In the genomic region with DNA sequence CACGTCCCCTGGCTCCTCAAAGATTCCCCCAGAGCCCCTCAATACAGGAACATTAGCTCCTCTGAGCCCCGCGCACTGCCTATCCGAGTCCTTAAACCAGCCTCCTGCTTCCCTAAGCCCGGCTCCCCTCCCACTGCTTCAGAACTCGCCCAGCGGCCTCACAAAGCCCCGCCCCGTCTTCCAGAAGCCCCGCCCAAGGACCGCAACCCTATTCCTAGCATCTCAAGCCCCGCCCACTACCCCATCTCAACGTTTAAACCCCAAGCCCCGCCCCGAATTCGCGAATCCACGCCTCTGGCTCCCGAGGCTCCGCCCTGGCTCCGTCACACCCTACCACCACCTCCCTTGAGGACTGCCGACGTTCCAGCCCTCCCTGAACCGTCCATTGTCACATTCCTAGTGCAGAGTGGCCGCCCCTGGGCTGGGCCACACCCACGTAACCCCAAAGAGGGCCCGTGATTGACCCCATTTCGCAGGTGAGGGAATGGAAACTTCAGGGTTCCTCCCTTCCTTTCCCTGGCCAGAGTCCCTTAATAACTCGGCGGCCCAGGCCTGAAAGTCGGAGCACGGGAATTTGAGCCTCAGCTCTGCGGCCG, we compare ENCODE assay signal across 1 cellular context.
A peak's percentile ranks its signal among the peaks of the same experiment; 100 is the strongest.
TF ChIP-seq lines count a peak whose summit lies in the region.

No MANE protein-coding gene starts in this region.

TF ChIP-seq in HepG2, 621 proteins besides CTCF, POLR2A, EP300 and RAD21 (continued from another document and continues in another):
- TF ChIP-seq, protein P1, sequence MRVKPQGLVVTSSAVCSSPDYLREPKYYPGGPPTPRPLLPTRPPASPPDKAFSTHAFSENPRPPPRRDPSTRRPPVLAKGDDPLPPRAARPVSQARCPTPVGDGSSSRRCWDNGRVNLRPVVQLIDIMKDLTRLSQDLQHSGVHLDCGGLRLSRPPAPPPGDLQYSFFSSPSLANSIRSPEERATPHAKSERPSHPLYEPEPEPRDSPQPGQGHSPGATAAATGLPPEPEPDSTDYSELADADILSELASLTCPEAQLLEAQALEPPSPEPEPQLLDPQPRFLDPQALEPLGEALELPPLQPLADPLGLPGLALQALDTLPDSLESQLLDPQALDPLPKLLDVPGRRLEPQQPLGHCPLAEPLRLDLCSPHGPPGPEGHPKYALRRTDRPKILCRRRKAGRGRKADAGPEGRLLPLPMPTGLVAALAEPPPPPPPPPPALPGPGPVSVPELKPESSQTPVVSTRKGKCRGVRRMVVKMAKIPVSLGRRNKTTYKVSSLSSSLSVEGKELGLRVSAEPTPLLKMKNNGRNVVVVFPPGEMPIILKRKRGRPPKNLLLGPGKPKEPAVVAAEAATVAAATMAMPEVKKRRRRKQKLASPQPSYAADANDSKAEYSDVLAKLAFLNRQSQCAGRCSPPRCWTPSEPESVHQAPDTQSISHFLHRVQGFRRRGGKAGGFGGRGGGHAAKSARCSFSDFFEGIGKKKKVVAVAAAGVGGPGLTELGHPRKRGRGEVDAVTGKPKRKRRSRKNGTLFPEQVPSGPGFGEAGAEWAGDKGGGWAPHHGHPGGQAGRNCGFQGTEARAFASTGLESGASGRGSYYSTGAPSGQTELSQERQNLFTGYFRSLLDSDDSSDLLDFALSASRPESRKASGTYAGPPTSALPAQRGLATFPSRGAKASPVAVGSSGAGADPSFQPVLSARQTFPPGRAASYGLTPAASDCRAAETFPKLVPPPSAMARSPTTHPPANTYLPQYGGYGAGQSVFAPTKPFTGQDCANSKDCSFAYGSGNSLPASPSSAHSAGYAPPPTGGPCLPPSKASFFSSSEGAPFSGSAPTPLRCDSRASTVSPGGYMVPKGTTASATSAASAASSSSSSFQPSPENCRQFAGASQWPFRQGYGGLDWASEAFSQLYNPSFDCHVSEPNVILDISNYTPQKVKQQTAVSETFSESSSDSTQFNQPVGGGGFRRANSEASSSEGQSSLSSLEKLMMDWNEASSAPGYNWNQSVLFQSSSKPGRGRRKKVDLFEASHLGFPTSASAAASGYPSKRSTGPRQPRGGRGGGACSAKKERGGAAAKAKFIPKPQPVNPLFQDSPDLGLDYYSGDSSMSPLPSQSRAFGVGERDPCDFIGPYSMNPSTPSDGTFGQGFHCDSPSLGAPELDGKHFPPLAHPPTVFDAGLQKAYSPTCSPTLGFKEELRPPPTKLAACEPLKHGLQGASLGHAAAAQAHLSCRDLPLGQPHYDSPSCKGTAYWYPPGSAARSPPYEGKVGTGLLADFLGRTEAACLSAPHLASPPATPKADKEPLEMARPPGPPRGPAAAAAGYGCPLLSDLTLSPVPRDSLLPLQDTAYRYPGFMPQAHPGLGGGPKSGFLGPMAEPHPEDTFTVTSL (CRISPR knock-in tag; IDR thresholded peaks at IDR 0.05; ENCODE audit: borderline replicate concordance) = no peak
- TF ChIP-seq RFXANK (CRISPR knock-in tag; IDR thresholded peaks at IDR 0.05) = no peak
- TF ChIP-seq, protein P2, sequence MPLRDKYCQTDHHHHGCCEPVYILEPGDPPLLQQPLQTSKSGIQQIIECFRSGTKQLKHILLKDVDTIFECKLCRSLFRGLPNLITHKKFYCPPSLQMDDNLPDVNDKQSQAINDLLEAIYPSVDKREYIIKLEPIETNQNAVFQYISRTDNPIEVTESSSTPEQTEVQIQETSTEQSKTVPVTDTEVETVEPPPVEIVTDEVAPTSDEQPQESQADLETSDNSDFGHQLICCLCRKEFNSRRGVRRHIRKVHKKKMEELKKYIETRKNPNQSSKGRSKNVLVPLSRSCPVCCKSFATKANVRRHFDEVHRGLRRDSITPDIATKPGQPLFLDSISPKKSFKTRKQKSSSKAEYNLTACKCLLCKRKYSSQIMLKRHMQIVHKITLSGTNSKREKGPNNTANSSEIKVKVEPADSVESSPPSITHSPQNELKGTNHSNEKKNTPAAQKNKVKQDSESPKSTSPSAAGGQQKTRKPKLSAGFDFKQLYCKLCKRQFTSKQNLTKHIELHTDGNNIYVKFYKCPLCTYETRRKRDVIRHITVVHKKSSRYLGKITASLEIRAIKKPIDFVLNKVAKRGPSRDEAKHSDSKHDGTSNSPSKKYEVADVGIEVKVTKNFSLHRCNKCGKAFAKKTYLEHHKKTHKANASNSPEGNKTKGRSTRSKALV (CRISPR knock-in tag; IDR thresholded peaks at IDR 0.05) = no peak
- TF ChIP-seq ZNF501 (CRISPR knock-in tag; IDR thresholded peaks at IDR 0.05) = peak; percentile 93
- no peak for TF ChIP-seq ZNF616 (CRISPR knock-in tag; IDR thresholded peaks at IDR 0.05; ENCODE audit: low read depth)
- no peak; the same call in 1 of the 2 replicates for TF ChIP-seq SATB2 (CRISPR knock-in tag; IDR thresholded peaks at IDR 0.05)
- no peak for TF ChIP-seq TCF12 (IDR thresholded peaks at IDR 0.05)
- no peak for TF ChIP-seq TCF12 (CRISPR knock-in tag; IDR thresholded peaks at IDR 0.05)
- TF ChIP-seq NAIF1 (CRISPR knock-in tag; IDR thresholded peaks at IDR 0.05; ENCODE audit: borderline replicate concordance) = peak; percentile 62; the same call in 1 of the 2 replicates
- TF ChIP-seq TAF1 (CRISPR knock-in tag; IDR thresholded peaks at IDR 0.05) = peak; percentile 41
- peak; percentile 19; the same call in 1 of the 2 replicates for TF ChIP-seq ZNF747 (CRISPR knock-in tag; IDR thresholded peaks at IDR 0.05; ENCODE audit: borderline replicate concordance)
- peak; percentile 89 for TF ChIP-seq ZSCAN22 (CRISPR knock-in tag; IDR thresholded peaks at IDR 0.05)
- TF ChIP-seq, protein P3, sequence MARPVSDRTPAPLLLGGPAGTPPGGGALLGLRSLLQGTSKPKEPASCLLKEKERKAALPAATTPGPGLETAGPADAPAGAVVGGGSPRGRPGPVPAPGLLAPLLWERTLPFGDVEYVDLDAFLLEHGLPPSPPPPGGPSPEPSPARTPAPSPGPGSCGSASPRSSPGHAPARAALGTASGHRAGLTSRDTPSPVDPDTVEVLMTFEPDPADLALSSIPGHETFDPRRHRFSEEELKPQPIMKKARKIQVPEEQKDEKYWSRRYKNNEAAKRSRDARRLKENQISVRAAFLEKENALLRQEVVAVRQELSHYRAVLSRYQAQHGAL (CRISPR knock-in tag; IDR thresholded peaks at IDR 0.05; ENCODE audit: not compliant biosample characterization) = no peak
- TF ChIP-seq NR3C1 (CRISPR knock-in tag; IDR thresholded peaks at IDR 0.05) = no peak
- no peak for TF ChIP-seq MIER3 (CRISPR knock-in tag; IDR thresholded peaks at IDR 0.05; ENCODE audit: borderline replicate concordance)
- TF ChIP-seq, protein P4, sequence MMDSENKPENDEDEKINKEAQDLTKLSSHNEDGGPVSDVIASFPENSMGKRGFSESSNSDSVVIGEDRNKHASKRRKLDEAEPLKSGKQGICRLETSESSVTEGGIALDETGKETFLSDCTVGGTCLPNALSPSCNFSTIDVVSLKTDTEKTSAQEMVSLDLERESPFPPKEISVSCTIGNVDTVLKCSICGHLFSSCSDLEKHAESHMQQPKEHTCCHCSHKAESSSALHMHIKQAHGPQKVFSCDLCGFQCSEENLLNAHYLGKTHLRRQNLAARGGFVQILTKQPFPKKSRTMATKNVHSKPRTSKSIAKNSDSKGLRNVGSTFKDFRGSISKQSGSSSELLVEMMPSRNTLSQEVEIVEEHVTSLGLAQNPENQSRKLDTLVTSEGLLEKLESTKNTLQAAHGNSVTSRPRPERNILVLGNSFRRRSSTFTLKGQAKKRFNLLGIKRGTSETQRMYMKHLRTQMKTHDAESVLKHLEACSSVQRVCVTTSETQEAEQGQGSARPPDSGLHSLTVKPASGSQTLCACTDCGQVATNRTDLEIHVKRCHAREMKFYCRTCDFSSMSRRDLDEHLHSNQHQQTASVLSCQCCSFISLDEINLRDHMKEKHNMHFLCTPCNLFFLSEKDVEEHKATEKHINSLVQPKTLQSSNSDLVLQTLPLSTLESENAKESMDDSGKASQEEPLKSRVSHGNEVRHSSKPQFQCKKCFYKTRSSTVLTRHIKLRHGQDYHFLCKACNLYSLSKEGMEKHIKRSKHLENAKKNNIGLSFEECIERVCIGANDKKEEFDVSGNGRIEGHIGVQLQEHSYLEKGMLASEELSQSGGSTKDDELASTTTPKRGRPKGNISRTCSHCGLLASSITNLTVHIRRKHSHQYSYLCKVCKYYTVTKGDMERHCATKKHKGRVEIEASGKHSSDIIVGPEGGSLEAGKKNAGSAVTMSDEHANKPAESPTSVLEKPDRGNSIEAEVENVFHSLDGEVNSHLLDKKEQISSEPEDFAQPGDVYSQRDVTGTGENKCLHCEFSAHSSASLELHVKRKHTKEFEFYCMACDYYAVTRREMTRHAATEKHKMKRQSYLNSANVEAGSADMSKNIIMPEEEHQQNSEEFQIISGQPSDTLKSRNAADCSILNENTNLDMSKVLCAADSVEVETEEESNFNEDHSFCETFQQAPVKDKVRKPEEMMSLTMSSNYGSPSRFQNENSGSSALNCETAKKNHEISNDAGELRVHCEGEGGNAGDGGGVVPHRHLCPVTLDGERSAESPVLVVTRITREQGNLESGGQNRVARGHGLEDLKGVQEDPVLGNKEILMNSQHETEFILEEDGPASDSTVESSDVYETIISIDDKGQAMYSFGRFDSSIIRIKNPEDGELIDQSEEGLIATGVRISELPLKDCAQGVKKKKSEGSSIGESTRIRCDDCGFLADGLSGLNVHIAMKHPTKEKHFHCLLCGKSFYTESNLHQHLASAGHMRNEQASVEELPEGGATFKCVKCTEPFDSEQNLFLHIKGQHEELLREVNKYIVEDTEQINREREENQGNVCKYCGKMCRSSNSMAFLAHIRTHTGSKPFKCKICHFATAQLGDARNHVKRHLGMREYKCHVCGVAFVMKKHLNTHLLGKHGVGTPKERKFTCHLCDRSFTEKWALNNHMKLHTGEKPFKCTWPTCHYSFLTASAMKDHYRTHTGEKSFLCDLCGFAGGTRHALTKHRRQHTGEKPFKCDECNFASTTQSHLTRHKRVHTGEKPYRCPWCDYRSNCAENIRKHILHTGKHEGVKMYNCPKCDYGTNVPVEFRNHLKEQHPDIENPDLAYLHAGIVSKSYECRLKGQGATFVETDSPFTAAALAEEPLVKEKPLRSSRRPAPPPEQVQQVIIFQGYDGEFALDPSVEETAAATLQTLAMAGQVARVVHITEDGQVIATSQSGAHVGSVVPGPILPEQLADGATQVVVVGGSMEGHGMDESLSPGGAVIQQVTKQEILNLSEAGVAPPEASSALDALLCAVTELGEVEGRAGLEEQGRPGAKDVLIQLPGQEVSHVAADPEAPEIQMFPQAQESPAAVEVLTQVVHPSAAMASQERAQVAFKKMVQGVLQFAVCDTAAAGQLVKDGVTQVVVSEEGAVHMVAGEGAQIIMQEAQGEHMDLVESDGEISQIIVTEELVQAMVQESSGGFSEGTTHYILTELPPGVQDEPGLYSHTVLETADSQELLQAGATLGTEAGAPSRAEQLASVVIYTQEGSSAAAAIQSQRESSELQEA (CRISPR knock-in tag; IDR thresholded peaks at IDR 0.05; ENCODE audit: not compliant biosample characterization) = no peak
- no peak for TF ChIP-seq DNMT3B (CRISPR knock-in tag; conservative IDR thresholded peaks at IDR 0.05)
- peak; percentile 94 for TF ChIP-seq DR1 (CRISPR knock-in tag; IDR thresholded peaks at IDR 0.05)
- TF ChIP-seq, protein P5, sequence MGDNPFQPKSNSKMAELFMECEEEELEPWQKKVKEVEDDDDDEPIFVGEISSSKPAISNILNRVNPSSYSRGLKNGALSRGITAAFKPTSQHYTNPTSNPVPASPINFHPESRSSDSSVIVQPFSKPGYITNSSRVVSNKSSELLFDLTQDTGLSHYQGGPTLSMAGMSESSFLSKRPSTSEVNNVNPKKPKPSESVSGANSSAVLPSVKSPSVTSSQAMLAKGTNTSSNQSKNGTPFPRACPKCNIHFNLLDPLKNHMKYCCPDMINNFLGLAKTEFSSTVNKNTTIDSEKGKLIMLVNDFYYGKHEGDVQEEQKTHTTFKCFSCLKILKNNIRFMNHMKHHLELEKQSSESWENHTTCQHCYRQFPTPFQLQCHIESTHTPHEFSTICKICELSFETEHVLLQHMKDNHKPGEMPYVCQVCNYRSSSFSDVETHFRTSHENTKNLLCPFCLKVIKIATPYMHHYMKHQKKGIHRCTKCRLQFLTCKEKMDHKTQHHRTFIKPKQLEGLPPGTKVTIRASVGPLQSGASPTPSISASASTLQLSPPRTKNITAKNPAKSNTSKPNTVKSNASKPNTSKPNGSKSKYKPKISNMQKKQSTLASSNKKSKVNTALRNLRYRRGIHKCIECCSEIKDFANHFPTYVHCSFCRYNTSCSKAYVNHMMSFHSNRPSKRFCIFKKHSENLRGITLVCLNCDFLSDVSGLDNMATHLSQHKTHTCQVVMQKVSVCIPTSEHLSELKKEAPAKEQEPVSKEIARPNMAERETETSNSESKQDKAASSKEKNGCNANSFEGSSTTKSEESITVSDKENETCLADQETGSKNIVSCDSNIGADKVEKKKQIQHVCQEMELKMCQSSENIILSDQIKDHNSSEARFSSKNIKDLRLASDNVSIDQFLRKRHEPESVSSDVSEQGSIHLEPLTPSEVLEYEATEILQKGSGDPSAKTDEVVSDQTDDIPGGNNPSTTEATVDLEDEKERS (CRISPR knock-in tag; IDR thresholded peaks at IDR 0.05) = peak; percentile 67; the same call in 1 of the 2 replicates
- no peak for TF ChIP-seq ZNF136 (CRISPR knock-in tag; IDR thresholded peaks at IDR 0.05; ENCODE audit: low read depth)
- TF ChIP-seq SOX5 (CRISPR knock-in tag; IDR thresholded peaks at IDR 0.05; ENCODE audit: borderline replicate concordance) = 0 out of 2 replicates have a peak, but pooled peaks have one; percentile 47
- no peak for TF ChIP-seq CBFB (CRISPR knock-in tag; IDR thresholded peaks at IDR 0.05)
- TF ChIP-seq RELA (CRISPR knock-in tag; IDR thresholded peaks at IDR 0.05) = no peak
- TF ChIP-seq ZNF12 (CRISPR knock-in tag; IDR thresholded peaks at IDR 0.05) = no peak
- no peak for TF ChIP-seq LCORL (IDR thresholded peaks at IDR 0.05)
- TF ChIP-seq LCORL (CRISPR knock-in tag; IDR thresholded peaks at IDR 0.05) = peak; percentile 56
- peak; percentile 7 for TF ChIP-seq XRCC5 (optimal IDR thresholded peaks at IDR 0.05; ENCODE audit: low read length)
- TF ChIP-seq ZNF788 (CRISPR knock-in tag; IDR thresholded peaks at IDR 0.05; ENCODE audit: borderline replicate concordance) = 0 out of 2 replicates have a peak, but pooled peaks have one; percentile 14
- TF ChIP-seq TOE1 (CRISPR knock-in tag; IDR thresholded peaks at IDR 0.05) = no peak
- TF ChIP-seq, protein P6, sequence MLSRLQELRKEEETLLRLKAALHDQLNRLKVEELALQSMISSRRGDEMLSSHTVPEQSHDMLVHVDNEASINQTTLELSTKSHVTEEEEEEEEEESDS (CRISPR knock-in tag; IDR thresholded peaks at IDR 0.05; ENCODE audit: borderline replicate concordance) = no peak
- TF ChIP-seq ZSCAN30 (CRISPR knock-in tag; IDR thresholded peaks at IDR 0.05) = no peak
- TF ChIP-seq KAT8 (CRISPR knock-in tag; IDR thresholded peaks at IDR 0.05) = 0 out of 2 replicates have a peak, but pooled peaks have one; percentile 12
- no peak for TF ChIP-seq ZNF749 (CRISPR knock-in tag; IDR thresholded peaks at IDR 0.05; ENCODE audit: borderline replicate concordance)
- TF ChIP-seq ZNF572 (CRISPR knock-in tag; IDR thresholded peaks at IDR 0.05) = peak; percentile 83; the same call in 1 of the 2 replicates
- TF ChIP-seq ZNF773 (CRISPR knock-in tag; IDR thresholded peaks at IDR 0.05; ENCODE audit: borderline replicate concordance) = no peak
- TF ChIP-seq KLF13 (CRISPR knock-in tag; IDR thresholded peaks at IDR 0.05) = no peak
- no peak for TF ChIP-seq ZNF326 (CRISPR knock-in tag; IDR thresholded peaks at IDR 0.05; ENCODE audit: borderline replicate concordance)
- no peak for TF ChIP-seq KLF11 (CRISPR knock-in tag; IDR thresholded peaks at IDR 0.05)
- TF ChIP-seq, protein P7, sequence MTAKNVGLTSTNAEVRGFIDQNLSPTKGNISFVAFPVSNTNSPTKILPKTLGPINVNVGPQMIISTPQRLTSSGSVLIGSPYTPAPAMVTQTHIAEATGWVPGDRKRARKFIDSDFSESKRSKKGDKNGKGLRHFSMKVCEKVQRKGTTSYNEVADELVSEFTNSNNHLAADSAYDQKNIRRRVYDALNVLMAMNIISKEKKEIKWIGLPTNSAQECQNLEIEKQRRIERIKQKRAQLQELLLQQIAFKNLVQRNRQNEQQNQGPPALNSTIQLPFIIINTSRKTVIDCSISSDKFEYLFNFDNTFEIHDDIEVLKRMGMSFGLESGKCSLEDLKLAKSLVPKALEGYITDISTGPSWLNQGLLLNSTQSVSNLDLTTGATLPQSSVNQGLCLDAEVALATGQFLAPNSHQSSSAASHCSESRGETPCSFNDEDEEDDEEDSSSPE (CRISPR knock-in tag; IDR thresholded peaks at IDR 0.05) = no peak
- TF ChIP-seq SPEN (CRISPR knock-in tag; IDR thresholded peaks at IDR 0.05; ENCODE audit: low read depth) = no peak
